12 cellular contexts compared by ENCODE assay signal in the genomic region with DNA sequence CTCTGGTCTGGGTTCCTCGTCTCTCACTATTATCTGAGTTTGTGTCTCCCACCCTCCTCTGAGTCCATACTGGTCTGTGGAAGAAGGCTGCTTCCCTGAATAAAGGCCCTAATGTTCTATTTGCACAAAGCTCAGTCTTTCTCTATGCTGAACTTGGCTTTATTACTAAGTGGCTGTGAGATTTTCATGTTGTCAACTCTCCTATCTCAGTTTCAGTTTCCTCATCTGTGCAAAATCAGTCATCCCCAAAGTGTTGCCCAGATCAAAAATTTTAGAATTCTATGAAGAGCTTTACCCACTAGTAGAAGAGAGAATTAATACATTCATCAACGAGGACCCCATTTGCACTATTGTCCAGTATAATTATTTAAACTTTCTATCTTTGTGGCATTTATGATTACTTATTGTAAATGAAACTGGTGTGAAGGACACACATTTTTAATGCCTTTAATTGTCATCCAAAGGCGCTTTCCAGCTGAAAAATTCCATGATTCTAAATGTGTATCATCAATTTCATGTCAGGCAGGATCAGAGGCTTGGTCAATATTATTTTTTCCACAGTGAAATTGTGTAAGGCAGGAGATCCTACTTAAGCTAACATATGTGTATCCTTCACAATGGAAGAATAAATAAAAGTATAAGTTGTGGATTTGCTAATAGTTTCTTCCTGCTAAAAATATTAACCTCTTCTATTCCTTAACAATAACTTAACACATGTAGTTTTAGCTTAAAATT.
DNase-seq lines count a peak whose midpoint lies in the region; ATAC-seq and TF ChIP-seq lines count a peak whose summit lies in the region.
"Had no signal": no experiment of that assay in that cellular context is flagged by ENCODE, and none has a peak within 500 bp of the region (broad histone marks: within the 10 kb centered on the region; RNA-seq: fewer than 3 reads in every experiment).

No MANE protein-coding gene starts in this region.

- CTCF ChIA-PET in A673 (lab: Charles Lee) = interaction anchor here (1.0 kb wide), 1 partner anchor 1093 kb away, joined by 3 read pairs; no protein-coding TSS in a partner anchor

- ATAC-seq in GM18867 (IDR thresholded peaks at IDR 0.05; ENCODE audit: unreplicated experiment) = peak; percentile 91
- peak; percentile 84 for ATAC-seq in GM21390 (IDR thresholded peaks at IDR 0.05; ENCODE audit: unreplicated experiment)
- peak; percentile 63 for ATAC-seq in HG03039 (IDR thresholded peaks at IDR 0.05; ENCODE audit: unreplicated experiment)
- ATAC-seq in activated T-helper 17 cell treated with anti-CD3 and anti-CD28 coated beads, Interleukin-2, amount 50 U/mL, for 72 hours (replicated peaks) = peak; percentile 63
- ATAC-seq: T-cell had no signal

- H3K27me3 ChIP-seq in A673 (replicated peaks; ENCODE audit: insufficient read depth, low read depth, low read length, poor library complexity) (no peaks in the 10 kb centered on the region), thyroid gland (no peaks in the 10 kb centered on the region)
- H3K27me3 ChIP-seq: ascending aorta had no signal

- no peaks in the 10 kb centered on the region for H3K36me3 Mint-ChIP-seq in activated T-helper 17 cell treated with anti-CD3 and anti-CD28 coated beads, Interleukin-2, amount 50 U/mL, for 72 hours (ENCODE audit: low read depth)
- H3K36me3 Mint-ChIP-seq: T-cell had no signal

- no peaks in the 10 kb centered on the region for H3K27me3 Mint-ChIP-seq in activated T-helper 17 cell treated with anti-CD3 and anti-CD28 coated beads, Interleukin-2, amount 50 U/mL, for 72 hours

- H3K9me3 ChIP-seq in A673 (ENCODE audit: low read depth, low read length, poor library complexity, severe bottlenecking) (no peaks in the 10 kb centered on the region), thyroid gland (no peaks in the 10 kb centered on the region)
- H3K9me3 ChIP-seq: ascending aorta had no signal

- TF ChIP-seq POLR2A in thyroid gland (IDR thresholded peaks at IDR 0.05) = no peak

- H3K4me3 Mint-ChIP-seq in activated T-helper 17 cell treated with anti-CD3 and anti-CD28 coated beads, Interleukin-2, amount 50 U/mL, for 72 hours = no peak overlapping the region
- H3K4me3 Mint-ChIP-seq: T-cell had no signal

- DNase-seq in A673 (ENCODE audit: low spot score) (no peak), LoVo (ENCODE audit: low spot score) (no peak), thyroid gland (no peak), kidney tubule cell (ENCODE audit: low spot score) (no peak)
- DNase-seq: activated CD4-positive, alpha-beta T cell treated with anti-CD3 and anti-CD28 coated beads, Interleukin-2, amount 50 U/mL, for 48 hours; NCI-H510A; T-cell had no signal

- no peak overlapping the region for H3K27ac Mint-ChIP-seq in activated T-helper 17 cell treated with anti-CD3 and anti-CD28 coated beads, Interleukin-2, amount 50 U/mL, for 72 hours
- H3K27ac Mint-ChIP-seq: T-cell had no signal

- intact Hi-C loops in A673 (cut with micrococcal nuclease; ENCODE audit: unreplicated experiment) = no loop called here
- intact Hi-C loops in thyroid gland (cut with DNase I) = no loop called here

- H3K4me1 ChIP-seq in A673 (ENCODE audit: insufficient read depth, low read length, poor library complexity, severe bottlenecking) = peaks cover 13% of the 10 kb centered on the region
- H3K4me1 ChIP-seq in thyroid gland = peaks cover 0 to 3% of the 10 kb centered on the region in 2 donors

- no peaks in the 10 kb centered on the region for H3K9me3 Mint-ChIP-seq in activated T-helper 17 cell treated with anti-CD3 and anti-CD28 coated beads, Interleukin-2, amount 50 U/mL, for 72 hours
- H3K9me3 Mint-ChIP-seq: T-cell had no signal

- no peak overlapping the region for H3K4me3 ChIP-seq in A673 (ENCODE audit: low read depth, low read length, poor library complexity, severe bottlenecking)
- no peak overlapping the region for H3K4me3 ChIP-seq in thyroid gland (replicated peaks in 1 of 3)
- H3K4me3 ChIP-seq: ascending aorta had no signal

- H3K27ac ChIP-seq in A673 (ENCODE audit: low read depth, low read length, poor library complexity, severe bottlenecking) (no peak overlapping the region), thyroid gland (no peak overlapping the region)
- H3K27ac ChIP-seq: ascending aorta had no signal

- H3K4me1 Mint-ChIP-seq in activated T-helper 17 cell treated with anti-CD3 and anti-CD28 coated beads, Interleukin-2, amount 50 U/mL, for 72 hours = no peaks in the 10 kb centered on the region
- H3K4me1 Mint-ChIP-seq: T-cell had no signal

- POLR2A ChIA-PET in A673 (lab: Charles Lee; ENCODE audit: low non-redundant PET) = no interaction called here

- H3K36me3 ChIP-seq in A673 (ENCODE audit: insufficient read depth, low read length, poor library complexity, severe bottlenecking) = no peaks in the 10 kb centered on the region
- no peaks in the 10 kb centered on the region for H3K36me3 ChIP-seq in thyroid gland
- H3K36me3 ChIP-seq: ascending aorta had no signal

- no TSS peak for BruUV-seq in A673 (replicated peaks; lab: Mats Ljungman, UMichigan)

- no peak for TF ChIP-seq CTCF in A673 (conservative IDR thresholded peaks at IDR 0.05; ENCODE audit: low read depth, low read length)
- no peak for TF ChIP-seq CTCF in thyroid gland (IDR thresholded peaks at IDR 0.05)

- 88 to 92% methylated on average over 3 of the region's 3 CpGs for WGBS in thyroid gland, 2 donors
